ENCODE assay signal across 13 cellular contexts in the genomic region with DNA sequence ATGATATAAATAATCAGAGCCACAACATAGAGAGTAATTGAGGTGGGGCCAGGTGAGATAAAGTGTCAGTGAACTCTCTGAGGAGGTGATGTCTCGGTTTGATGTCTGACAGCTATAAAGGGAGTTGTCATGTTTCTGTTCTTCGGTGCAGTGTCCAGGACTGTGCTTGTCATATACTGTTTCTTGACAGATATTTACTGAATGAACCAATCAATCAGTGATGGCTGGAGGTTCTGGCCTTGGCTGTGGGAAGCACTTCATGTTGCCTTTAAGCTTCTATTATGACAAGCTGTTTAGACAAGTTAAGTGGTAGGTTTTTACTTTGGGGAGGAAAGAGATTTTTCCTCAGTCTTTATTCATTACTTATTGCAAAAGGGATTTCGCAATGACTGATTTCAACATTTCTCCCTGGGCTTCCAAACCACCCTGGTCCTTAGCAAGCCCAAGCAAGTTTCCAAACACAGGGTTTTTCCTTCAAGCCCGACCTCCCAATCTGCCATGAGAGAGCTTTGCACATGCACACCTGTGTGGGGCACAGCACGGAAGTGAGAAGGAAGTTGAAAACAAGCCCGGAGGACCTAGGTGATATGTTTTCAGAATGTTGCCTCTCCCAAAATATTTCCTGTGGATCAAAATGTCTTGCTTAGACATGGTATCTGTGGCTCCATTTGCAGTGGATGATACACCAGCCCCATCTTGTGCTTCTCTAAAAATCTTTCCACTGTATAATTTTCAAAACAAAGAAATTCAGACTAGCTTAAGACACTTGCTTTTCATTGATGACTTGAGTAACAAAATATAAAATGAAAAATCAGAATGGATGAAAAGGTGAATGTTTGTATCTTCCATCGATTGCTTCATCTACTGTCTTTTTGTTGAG.
DNase-seq lines count a peak whose midpoint lies in the region; ATAC-seq and TF ChIP-seq lines count a peak whose summit lies in the region.
"Had no signal": no experiment of that assay in that cellular context is flagged by ENCODE, and none has a peak within 500 bp of the region (broad histone marks: within the 10 kb centered on the region; RNA-seq: fewer than 3 reads in every experiment).

No MANE protein-coding gene starts in this region.

- no peak overlapping the region for H3K4me3 ChIP-seq in left ventricle myocardium inferior
- no peak overlapping the region for H3K4me3 ChIP-seq in astrocyte of the spinal cord (ENCODE audit: low read depth, low read length)
- H3K4me3 ChIP-seq in gastroesophageal sphincter = no peak overlapping the region
- H3K4me3 ChIP-seq: BLaER1, pancreas, transverse colon had no signal

- ATAC-seq in Right ventricle myocardium inferior (peak; percentile 59), gastroesophageal sphincter (peak; percentile 79), HG03442 (IDR thresholded peaks at IDR 0.05; ENCODE audit: unreplicated experiment) (no peak)
- ATAC-seq in activated T-cell treated with anti-CD3 and anti-CD28 coated beads, Interleukin-2, amount 50 U/mL, for 4 hours = no peak

- no peak overlapping the region for H3K4me3 Mint-ChIP-seq in activated T-cell treated with anti-CD3 and anti-CD28 coated beads, Interleukin-2, amount 50 U/mL, for 4 hours

- H3K27me3 ChIP-seq in left ventricle myocardium inferior (ENCODE audit: low read depth) = no peaks in the 10 kb centered on the region
- H3K27me3 ChIP-seq in gastroesophageal sphincter = no peaks in the 10 kb centered on the region
- H3K27me3 ChIP-seq: BLaER1, pancreas, transverse colon had no signal

- DNase-seq in Right ventricle myocardium inferior (ENCODE audit: missing footprints) (no peak), left ventricle myocardium inferior (no peak), astrocyte of the spinal cord (ENCODE audit: low read depth, low spot score) (peak; percentile 31), ureter (ENCODE audit: low spot score) (peak; percentile 68), amniotic stem cell (lab: John Stamatoyannopoulos, UW) (no peak)
- no peak for DNase-seq in activated T-cell treated with anti-CD3 and anti-CD28 coated beads, Interleukin-2, amount 50 U/mL, for 4 hours
- DNase-seq: effector CD4-positive, alpha-beta T cell; pancreas; RPMI8226 had no signal

- no peaks in the 10 kb centered on the region for H3K4me1 Mint-ChIP-seq in activated T-cell treated with anti-CD3 and anti-CD28 coated beads, Interleukin-2, amount 50 U/mL, for 4 hours (ENCODE audit: low read depth)

- H3K27me3 Mint-ChIP-seq in activated T-cell treated with anti-CD3 and anti-CD28 coated beads, Interleukin-2, amount 50 U/mL, for 4 hours (ENCODE audit: low read depth) = no peaks in the 10 kb centered on the region

- intact Hi-C loops in Right ventricle myocardium inferior (cut with DNase I) (no loop called here), left ventricle myocardium inferior (cut with micrococcal nuclease) (no loop called here)

- in situ Hi-C loops in astrocyte of the spinal cord (cut with HindIII; ENCODE audit: low sequenced_read_pairs) = no loop called here

- H3K9me3 Mint-ChIP-seq in activated T-cell treated with anti-CD3 and anti-CD28 coated beads, Interleukin-2, amount 50 U/mL, for 4 hours = no peaks in the 10 kb centered on the region

- WGBS in gastroesophageal sphincter (ENCODE audit: low coverage in 1 of 2), 2 donors = 58 to 61% methylated on average over 5 to 7 of the region's 7 CpGs

- H3K9me3 ChIP-seq in left ventricle myocardium inferior (replicated peaks) (peaks cover 7% of the 10 kb centered on the region), gastroesophageal sphincter (no peaks in the 10 kb centered on the region)
- H3K9me3 ChIP-seq: BLaER1, pancreas, transverse colon had no signal

- no peak for TF ChIP-seq POLR2A in gastroesophageal sphincter (IDR thresholded peaks at IDR 0.05)

- no peak for TF ChIP-seq EP300 in gastroesophageal sphincter (IDR thresholded peaks at IDR 0.05)

- no peaks in the 10 kb centered on the region for H3K4me1 ChIP-seq in left ventricle myocardium inferior
- H3K4me1 ChIP-seq in gastroesophageal sphincter = no peaks in the 10 kb centered on the region
- H3K4me1 ChIP-seq: BLaER1, pancreas had no signal

- H3K36me3 ChIP-seq in left ventricle myocardium inferior = no peaks in the 10 kb centered on the region
- H3K36me3 ChIP-seq in gastroesophageal sphincter = no peaks in the 10 kb centered on the region
- H3K36me3 ChIP-seq: BLaER1, pancreas, transverse colon had no signal

- H3K27ac ChIP-seq in left ventricle myocardium inferior (replicated peaks) (no peak overlapping the region), gastroesophageal sphincter (no peak overlapping the region)
- H3K27ac ChIP-seq: BLaER1, pancreas, transverse colon had no signal

- no peak for TF ChIP-seq CTCF in left ventricle myocardium inferior (IDR thresholded peaks at IDR 0.05; ENCODE audit: borderline replicate concordance)
- TF ChIP-seq CTCF in astrocyte of the spinal cord (IDR thresholded peaks at IDR 0.05; ENCODE audit: low read depth, low read length) = no peak
- TF ChIP-seq CTCF in gastroesophageal sphincter (IDR thresholded peaks at IDR 0.05) = no peak

- H3K36me3 Mint-ChIP-seq in activated T-cell treated with anti-CD3 and anti-CD28 coated beads, Interleukin-2, amount 50 U/mL, for 4 hours (ENCODE audit: insufficient read depth) = no peaks in the 10 kb centered on the region

Comparison
In these comparisons a context has a peak if more than half of its experiments do, and no peak if none do; other contexts are left out.
1. ATAC-seq: peak in Right ventricle myocardium inferior (single experiment) and gastroesophageal sphincter (single experiment); none in HG03442 (single experiment) and activated T-cell treated with anti-CD3 and anti-CD28 coated beads, Interleukin-2, amount 50 U/mL, for 4 hours (0 of 2).
2. DNase-seq: peak in astrocyte of the spinal cord (single experiment) and ureter (single experiment); none in Right ventricle myocardium inferior (single experiment), left ventricle myocardium inferior (single experiment), amniotic stem cell (single experiment) and activated T-cell treated with anti-CD3 and anti-CD28 coated beads, Interleukin-2, amount 50 U/mL, for 4 hours (single experiment).